In genomic region chr11:118052581-118053206, GRCh38 we compare ENCODE assay signal across 14 cellular contexts. TPM values are rescaled to one million over a fixed set of nuclear protein-coding genes. Genes with fewer than 3 reads are reported as not detected.
DNase-seq lines count a peak whose midpoint lies in the region; ATAC-seq and TF ChIP-seq lines count a peak whose summit lies in the region.
"Had no signal": no experiment of that assay in that cellular context is flagged by ENCODE, and none has a peak within 500 bp of the region (broad histone marks: within the 10 kb centered on the region; RNA-seq: fewer than 3 reads in every experiment).

No MANE protein-coding gene starts in this region.

- CTCF ChIA-PET in activated CD8-positive, alpha-beta T cell treated with anti-CD3 and anti-CD28 coated beads, Interleukin-2, amount 10 ng/mL, durations not matched to agents 7 days and 5 days (lab: Charles Lee), result interaction anchor here (0.6 to 10.5 kb wide), 53 partner anchors 10 to 822 kb away, joined by 3 to 432 read pairs (median 8); partner anchors contain the start of genes FXYD2, FXYD6, IL10RA and TMPRSS13

- H3K27me3 Mint-ChIP-seq in activated CD8-positive, alpha-beta T cell treated with anti-CD3 and anti-CD28 coated beads, Interleukin-2, amount 10 ng/mL, durations not matched to agents 7 days and 5 days (ENCODE audit: low read depth), result peaks cover 7% of the 10 kb centered on the region

- DNase-seq in left ventricle myocardium superior, result peak; percentile 19
- DNase-seq in left ventricle myocardium inferior, result no peak
- DNase-seq in activated CD8-positive, alpha-beta T cell treated with anti-CD3 and anti-CD28 coated beads, Interleukin-2, amount 10 ng/mL, durations not matched to agents 7 days and 5 days, result no peak
- peak; percentile 42 for DNase-seq in islet precursor cell
- peak; percentile 34 for DNase-seq in ureter (ENCODE audit: low spot score)
- no peak for DNase-seq in effector CD4-positive, alpha-beta T cell
- no peak for DNase-seq in DMS 273 (lab: John Stamatoyannopoulos, UW; ENCODE audit: unreplicated experiment)
- no peak for DNase-seq in sciatic nerve (ENCODE audit: low spot score)

- TF ChIP-seq CTCF in left ventricle myocardium inferior (IDR thresholded peaks at IDR 0.05; ENCODE audit: borderline replicate concordance), result no peak

- H3K27ac ChIP-seq in left ventricle myocardium inferior (replicated peaks), result no peak overlapping the region
- H3K27ac ChIP-seq: adrenal gland, gastrocnemius medialis, GM23248 had no signal

- H3K27me3 ChIP-seq in left ventricle myocardium inferior (ENCODE audit: low read depth), result peaks cover 2% of the 10 kb centered on the region
- H3K27me3 ChIP-seq: adrenal gland, gastrocnemius medialis had no signal

- peaks cover 60% of the 10 kb centered on the region for H3K4me1 Mint-ChIP-seq in activated CD8-positive, alpha-beta T cell treated with anti-CD3 and anti-CD28 coated beads, Interleukin-2, amount 10 ng/mL, durations not matched to agents 7 days and 5 days (ENCODE audit: low read depth)

- H3K4me3 Mint-ChIP-seq in activated CD8-positive, alpha-beta T cell treated with anti-CD3 and anti-CD28 coated beads, Interleukin-2, amount 10 ng/mL, durations not matched to agents 7 days and 5 days, result no peak overlapping the region
- H3K4me3 Mint-ChIP-seq: mesothelial cell of epicardium had no signal

- H3K4me3 ChIP-seq in left ventricle myocardium inferior, result no peak overlapping the region
- H3K4me3 ChIP-seq: adrenal gland, gastrocnemius medialis, GM23248 had no signal

- intact Hi-C loops in left ventricle myocardium superior (cut with micrococcal nuclease) (loop anchor here (10.0 kb wide), 1 partner anchor 238 kb away; no protein-coding TSS in a partner anchor), left ventricle myocardium inferior (cut with micrococcal nuclease) (loop anchor here (5.0 to 10.0 kb wide), 2 partner anchors 105 to 248 kb away; no protein-coding TSS in a partner anchor), sciatic nerve (cut with DNase I) (no loop called here)

- H3K36me3 Mint-ChIP-seq in activated CD8-positive, alpha-beta T cell treated with anti-CD3 and anti-CD28 coated beads, Interleukin-2, amount 10 ng/mL, durations not matched to agents 7 days and 5 days (ENCODE audit: low read depth), result no peaks in the 10 kb centered on the region
- H3K36me3 Mint-ChIP-seq: mesothelial cell of epicardium had no signal

- no peaks in the 10 kb centered on the region for H3K9me3 ChIP-seq in left ventricle myocardium inferior (replicated peaks)
- H3K9me3 ChIP-seq: adrenal gland, gastrocnemius medialis had no signal

- peak; percentile 21 for ATAC-seq in left ventricle myocardium superior
- ATAC-seq in activated CD8-positive, alpha-beta T cell treated with anti-CD3 and anti-CD28 coated beads, Interleukin-2, amount 10 ng/mL, durations not matched to agents 7 days and 5 days, result no peak
- no peak for ATAC-seq in sciatic nerve

- no peaks in the 10 kb centered on the region for H3K4me1 ChIP-seq in left ventricle myocardium inferior
- H3K4me1 ChIP-seq: adrenal gland, gastrocnemius medialis had no signal

- POLR2A ChIA-PET in activated CD8-positive, alpha-beta T cell treated with anti-CD3 and anti-CD28 coated beads, Interleukin-2, amount 10 ng/mL, durations not matched to agents 7 days and 5 days (lab: Charles Lee), result interaction anchor here (0.7 to 5.8 kb wide), 11 partner anchors 37 to 245 kb away, joined by 3 to 112 read pairs (median 6); partner anchors contain the start of gene IL10RA

- H3K36me3 ChIP-seq in left ventricle myocardium inferior, result no peaks in the 10 kb centered on the region
- H3K36me3 ChIP-seq: adrenal gland, gastrocnemius medialis had no signal

- no peaks in the 10 kb centered on the region for H3K9me3 Mint-ChIP-seq in activated CD8-positive, alpha-beta T cell treated with anti-CD3 and anti-CD28 coated beads, Interleukin-2, amount 10 ng/mL, durations not matched to agents 7 days and 5 days (ENCODE audit: insufficient read depth)
- H3K9me3 Mint-ChIP-seq: mesothelial cell of epicardium had no signal

- peak overlapping the region; percentile 86 for H3K27ac Mint-ChIP-seq in activated CD8-positive, alpha-beta T cell treated with anti-CD3 and anti-CD28 coated beads, Interleukin-2, amount 10 ng/mL, durations not matched to agents 7 days and 5 days
- H3K27ac Mint-ChIP-seq: mesothelial cell of epicardium had no signal

RNA-seq across cellular contexts. Expression of gene TMPRSS4, which starts 24.2 kb away (rescaled TPM):
- total RNA-seq in left ventricle myocardium superior (not detected), left ventricle myocardium inferior (0.30 TPM), ureter (224 TPM), sciatic nerve (not detected)
- under 1 TPM; 0.37 to 0.50 TPM for total RNA-seq in activated CD8-positive, alpha-beta T cell treated with anti-CD3 and anti-CD28 coated beads, Interleukin-2, amount 10 ng/mL, durations not matched to agents 7 days and 5 days
- total RNA-seq: activated CD8-positive, alpha-beta memory T cell treated with anti-CD3 and anti-CD28 coated beads for 36 hours; GM23248; occipital lobe had no signal

RNA-seq across cellular contexts. Expression of gene SMIM35, which starts 34.1 kb away (rescaled TPM):
- not detected for total RNA-seq in left ventricle myocardium superior
- total RNA-seq in left ventricle myocardium inferior, result not detected
- total RNA-seq in activated CD8-positive, alpha-beta T cell treated with anti-CD3 and anti-CD28 coated beads, Interleukin-2, amount 10 ng/mL, durations not matched to agents 7 days and 5 days, result 1 to 10 TPM; 2.2 to 2.4 TPM
- 0.13 TPM for total RNA-seq in ureter
- total RNA-seq in sciatic nerve, result not detected
- total RNA-seq: gastrocnemius medialis, GM23248, mesothelial cell of epicardium, occipital lobe had no signal

Comparison
In these comparisons a context has a peak if more than half of its experiments do, and no peak if none do; other contexts are left out.
1. DNase-seq: peak in left ventricle myocardium superior (single experiment), islet precursor cell (single experiment) and ureter (single experiment); none in left ventricle myocardium inferior (single experiment), activated CD8-positive, alpha-beta T cell treated with anti-CD3 and anti-CD28 coated beads, Interleukin-2, amount 10 ng/mL, durations not matched to agents 7 days and 5 days (single experiment), effector CD4-positive, alpha-beta T cell (single experiment), DMS 273 (single experiment) and sciatic nerve (single experiment).
2. RNA of gene TMPRSS4, which starts 24.2 kb away (total RNA-seq): 224 TPM in ureter (single experiment); 0.37 to 0.50 TPM in activated CD8-positive, alpha-beta T cell treated with anti-CD3 and anti-CD28 coated beads, Interleukin-2, amount 10 ng/mL, durations not matched to agents 7 days and 5 days, 0.30 TPM in left ventricle myocardium inferior (single experiment), not detected in left ventricle myocardium superior (single experiment) and not detected in sciatic nerve (single experiment); every median in the first group is over 100 times any median in the second.